ENCODE assay signal across 9 cellular contexts in the genomic region with DNA sequence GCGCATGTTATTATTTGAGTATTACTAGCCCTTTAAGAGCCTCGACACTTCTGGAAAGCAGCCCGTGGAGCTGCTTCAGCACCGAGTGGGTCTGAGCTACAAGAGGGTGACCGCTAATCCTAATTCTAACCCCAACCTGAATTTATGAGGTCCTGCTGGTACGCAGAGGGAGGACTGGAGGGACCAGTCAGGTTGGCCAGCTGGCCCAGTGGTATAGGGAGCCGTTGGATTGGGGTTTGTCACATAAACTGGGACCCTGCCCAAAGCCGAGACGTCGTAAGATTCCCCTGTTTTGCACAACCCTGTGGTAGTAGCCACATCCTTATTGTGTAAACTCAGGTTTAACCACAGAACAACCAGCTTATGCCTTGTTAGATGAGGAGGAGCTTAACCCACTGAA.
DNase-seq lines count a peak whose midpoint lies in the region; ATAC-seq, FAIRE-seq and TF ChIP-seq lines count a peak whose summit lies in the region.
"Had no signal": no experiment of that assay in that cellular context is flagged by ENCODE, and none has a peak within 500 bp of the region (broad histone marks: within the 10 kb centered on the region; RNA-seq: fewer than 3 reads in every experiment).

No MANE protein-coding gene starts in this region.

- H3K36me3 ChIP-seq in astrocyte (ENCODE audit: insufficient read depth, low read length), result no peaks in the 10 kb centered on the region

- no peaks in the 10 kb centered on the region for H3K79me2 ChIP-seq in astrocyte (ENCODE audit: insufficient read depth, low read length)

- no peaks in the 10 kb centered on the region for H3K27me3 Mint-ChIP-seq in astrocyte (ENCODE audit: low read depth, unreplicated experiment)

- ATAC-seq in GM21737 (IDR thresholded peaks at IDR 0.05; ENCODE audit: unreplicated experiment), result no peak

- TF ChIP-seq CTCF in astrocyte (IDR thresholded peaks at IDR 0.05; ENCODE audit: insufficient read depth, low read depth, low read length), result no peak

- peaks cover 2% of the 10 kb centered on the region for H3K4me1 Mint-ChIP-seq in astrocyte (ENCODE audit: low read depth, unreplicated experiment)

- peaks cover 2% of the 10 kb centered on the region for H3K27me3 ChIP-seq in astrocyte (ENCODE audit: insufficient read depth, low read length)

- no peak overlapping the region for H3K4me3 ChIP-seq in astrocyte (ENCODE audit: insufficient read depth, low read depth, low read length)

- no peaks in the 10 kb centered on the region for H4K20me1 ChIP-seq in astrocyte (ENCODE audit: insufficient read depth, low read length)

- H3K4me2 ChIP-seq in astrocyte (ENCODE audit: low read length), result no peak overlapping the region

- no peak overlapping the region for H3K27ac ChIP-seq in astrocyte (ENCODE audit: low read depth, low read length)

- no peak overlapping the region for H3K27ac Mint-ChIP-seq in astrocyte (ENCODE audit: unreplicated experiment)

- peak; percentile 65 for DNase-seq in Daoy (ENCODE audit: low read depth)
- peak; percentile 88 for DNase-seq in M059J (ENCODE audit: low read depth)
- DNase-seq in astrocyte (ENCODE audit: low read depth), result peak; percentile 77
- DNase-seq in mucosa of gallbladder (ENCODE audit: low spot score), result peak; percentile 31
- no peak for DNase-seq in SHP77 treated with DMSO at 0.1 percent for 48 hours (lab: John Stamatoyannopoulos, UW)
- no peak for DNase-seq in HuH-7.5 (ENCODE audit: low spot score)
- no peak for DNase-seq in stimulated activated naive CD4-positive, alpha-beta T cell treated with Interleukin-2 at 50 U/mL for 16 hours (lab: John Stamatoyannopoulos, UW)
- DNase-seq: activated naive CD4-positive, alpha-beta T cell treated with anti-CD3 and anti-CD28 coated beads, Interleukin-2, amount 50 U/mL, for 16 hours had no signal

- H3K9me3 Mint-ChIP-seq in astrocyte (ENCODE audit: unreplicated experiment), result peaks cover 7% of the 10 kb centered on the region

- no peak overlapping the region for H3K4me3 Mint-ChIP-seq in astrocyte (ENCODE audit: unreplicated experiment)

- H3K4me1 ChIP-seq in astrocyte (ENCODE audit: insufficient read depth, low read length), result peaks cover 22% of the 10 kb centered on the region

- H3K9me3 ChIP-seq in astrocyte (ENCODE audit: insufficient read depth, low read depth, low read length), result no peaks in the 10 kb centered on the region

- H3K36me3 Mint-ChIP-seq in astrocyte (ENCODE audit: low read depth, unreplicated experiment), result no peaks in the 10 kb centered on the region

- FAIRE-seq in astrocyte (lab: Jason Lieb, UNC), result no peak

- H2AFZ ChIP-seq in astrocyte (ENCODE audit: low read depth, low read length), result no peak overlapping the region

- H3K9ac ChIP-seq in astrocyte (ENCODE audit: low read length), result no peak overlapping the region

Comparison
In these comparisons a context has a peak if more than half of its experiments do, and no peak if none do; other contexts are left out.
1. DNase-seq: peak in Daoy (single experiment), M059J (single experiment), astrocyte (single experiment) and mucosa of gallbladder (single experiment); none in SHP77 treated with DMSO at 0.1 percent for 48 hours (single experiment), HuH-7.5 (single experiment) and stimulated activated naive CD4-positive, alpha-beta T cell treated with Interleukin-2 at 50 U/mL for 16 hours (single experiment).